ENCODE assay signal across 30 cellular contexts in genomic region chr22:39027717-39028116, GRCh38. TPM values are rescaled to one million over a fixed set of nuclear protein-coding genes. Genes with fewer than 3 reads are reported as not detected.
DNase-seq lines count a peak whose midpoint lies in the region; ATAC-seq and TF ChIP-seq lines count a peak whose summit lies in the region.
"Had no signal": no experiment of that assay in that cellular context is flagged by ENCODE, and none has a peak within 500 bp of the region (broad histone marks: within the 10 kb centered on the region; RNA-seq: fewer than 3 reads in every experiment).

No MANE protein-coding gene starts in this region.

- no peaks in the 10 kb centered on the region for H3K27me3 ChIP-seq in CD4-positive, CD25-positive, alpha-beta regulatory T cell (ENCODE audit: control insufficient read depth, insufficient read depth, low read length)
- H3K27me3 ChIP-seq: body of pancreas, left lung, upper lobe of left lung had no signal

- no peak overlapping the region for H3K4me3 ChIP-seq in CD4-positive, CD25-positive, alpha-beta regulatory T cell (ENCODE audit: low read depth, low read length)
- H3K4me3 ChIP-seq: body of pancreas, HAP-1, left lung, prostate gland, upper lobe of left lung had no signal

- no peaks in the 10 kb centered on the region for H3K27me3 Mint-ChIP-seq in activated CD4-positive, alpha-beta T cell treated with anti-CD3 and anti-CD28 coated beads, Interleukin-2, amount 10 ng/mL, durations not matched to agents 24 days and 14 days
- no peaks in the 10 kb centered on the region for H3K27me3 Mint-ChIP-seq in CD4-positive, CD25-positive, alpha-beta regulatory T cell
- no peaks in the 10 kb centered on the region for H3K27me3 Mint-ChIP-seq in activated T-helper 2 cell treated with anti-CD3 and anti-CD28 coated beads, Interferon-gamma antibody, Interleukin-2, Interleukin-4, amounts not matched to agents 10 μg/mL and 5 μg/mL and 100 μg/mL, durations not matched to agents 14 hours and 24 hours and 36 hours (ENCODE audit: low read depth)
- H3K27me3 Mint-ChIP-seq in mesothelial cell of epicardium (ENCODE audit: low read depth), result no peaks in the 10 kb centered on the region
- no peaks in the 10 kb centered on the region for H3K27me3 Mint-ChIP-seq in Calu3 (ENCODE audit: unreplicated experiment)

- peak overlapping the region; percentile 88 for H3K27ac Mint-ChIP-seq in activated CD4-positive, alpha-beta T cell treated with anti-CD3 and anti-CD28 coated beads, Interleukin-2, amount 10 ng/mL, durations not matched to agents 24 days and 14 days
- peak overlapping the region in 2 of 3 donors; percentile 80 to 88 for H3K27ac Mint-ChIP-seq in CD4-positive, CD25-positive, alpha-beta regulatory T cell
- H3K27ac Mint-ChIP-seq in activated T-helper 2 cell treated with anti-CD3 and anti-CD28 coated beads, Interferon-gamma antibody, Interleukin-2, Interleukin-4, amounts not matched to agents 10 μg/mL and 5 μg/mL and 100 μg/mL, durations not matched to agents 14 hours and 24 hours and 36 hours, result peak overlapping the region; percentile 72
- H3K27ac Mint-ChIP-seq in mesothelial cell of epicardium, result peak overlapping the region; percentile 59
- H3K27ac Mint-ChIP-seq in Calu3 (ENCODE audit: unreplicated experiment), result no peak overlapping the region
- H3K27ac Mint-ChIP-seq: CD14-positive monocyte had no signal

- peaks cover 27% of the 10 kb centered on the region for H3K4me1 Mint-ChIP-seq in activated CD4-positive, alpha-beta T cell treated with anti-CD3 and anti-CD28 coated beads, Interleukin-2, amount 10 ng/mL, durations not matched to agents 24 days and 14 days
- peaks cover 4 to 53% (median 24%) of the 10 kb centered on the region in 4 donors for H3K4me1 Mint-ChIP-seq in CD4-positive, CD25-positive, alpha-beta regulatory T cell
- H3K4me1 Mint-ChIP-seq in activated T-helper 2 cell treated with anti-CD3 and anti-CD28 coated beads, Interferon-gamma antibody, Interleukin-2, Interleukin-4, amounts not matched to agents 10 μg/mL and 5 μg/mL and 100 μg/mL, durations not matched to agents 14 hours and 24 hours and 36 hours (ENCODE audit: low read depth), result peaks cover 30% of the 10 kb centered on the region
- H3K4me1 Mint-ChIP-seq in mesothelial cell of epicardium (peaks cover 9% of the 10 kb centered on the region), Calu3 (ENCODE audit: low read depth, unreplicated experiment) (no peaks in the 10 kb centered on the region)

- CTCF ChIA-PET in Calu3 (lab: Charles Lee), result no interaction called here

- DNase-seq in activated CD4-positive, alpha-beta T cell treated with anti-CD3 and anti-CD28 coated beads, Interleukin-2, amount 10 ng/mL, durations not matched to agents 24 days and 14 days, result no peak
- DNase-seq in activated CD4-positive, alpha-beta T cell treated with anti-CD3 and anti-CD28 coated beads, Interleukin-2, amount 50 U/mL, for 1 hour, result no peak
- DNase-seq in CD4-positive, CD25-positive, alpha-beta regulatory T cell, result no peak
- no peak for DNase-seq in activated T-helper 2 cell treated with anti-CD3 and anti-CD28 coated beads, Interferon-gamma antibody, Interleukin-2, Interleukin-4, amounts not matched to agents 10 μg/mL and 5 μg/mL and 100 μg/mL, durations not matched to agents 14 hours and 24 hours and 36 hours (ENCODE audit: low spot score)
- DNase-seq in mesothelial cell of epicardium (ENCODE audit: low spot score in 2 of 2, unreplicated experiment in 2 of 2) (no peak), HUDEP-2 (lab: John Stamatoyannopoulos, UW; ENCODE audit: unreplicated experiment in 76 of 76) (no peak), Calu3 (no peak)
- DNase-seq: activated CD4-positive, alpha-beta T cell treated with anti-CD3 and anti-CD28 coated beads for 48 hours; activated effector memory CD4-positive, alpha-beta T cell treated with Interleukin-2 at 50 U/mL for 16 hours; body of pancreas; cerebellar nuclear complex; dermis blood vessel endothelial cell; head of caudate nucleus; Kasumi-1; left lung; NCI-H1417 treated with DMSO at 0.1 percent for 48 hours; NCI-H2081; NCI-H226; SHP77; stimulated activated CD4-positive, alpha-beta T cell treated with anti-CD3 and anti-CD28 coated beads, Interleukin-12 subunit alpha, Interleukin-12 subunit beta, amount 100 ng/mL, for 4 hours; stimulated activated CD4-positive, alpha-beta T cell treated with anti-CD3 and anti-CD28 coated beads, Interleukin-2, amount 100 ng/mL, for 48 hours had no signal

- H3K9me3 Mint-ChIP-seq in activated CD4-positive, alpha-beta T cell treated with anti-CD3 and anti-CD28 coated beads, Interleukin-2, amount 10 ng/mL, durations not matched to agents 24 days and 14 days, result no peaks in the 10 kb centered on the region
- H3K9me3 Mint-ChIP-seq in CD4-positive, CD25-positive, alpha-beta regulatory T cell, result no peaks in the 10 kb centered on the region
- H3K9me3 Mint-ChIP-seq in activated T-helper 2 cell treated with anti-CD3 and anti-CD28 coated beads, Interferon-gamma antibody, Interleukin-2, Interleukin-4, amounts not matched to agents 10 μg/mL and 5 μg/mL and 100 μg/mL, durations not matched to agents 14 hours and 24 hours and 36 hours, result no peaks in the 10 kb centered on the region
- H3K9me3 Mint-ChIP-seq in mesothelial cell of epicardium (no peaks in the 10 kb centered on the region), Calu3 (ENCODE audit: low read depth, unreplicated experiment) (no peaks in the 10 kb centered on the region)
- H3K9me3 Mint-ChIP-seq: CD14-positive monocyte had no signal

- intact Hi-C loops in activated CD4-positive, alpha-beta T cell treated with anti-CD3 and anti-CD28 coated beads, Interleukin-2, amount 10 ng/mL, durations not matched to agents 24 days and 14 days (cut with micrococcal nuclease), result no loop called here
- intact Hi-C loops in activated T-helper 2 cell treated with anti-CD3 and anti-CD28 coated beads, Interferon-gamma antibody, Interleukin-2, Interleukin-4, amounts not matched to agents 10 μg/mL and 5 μg/mL and 100 μg/mL, durations not matched to agents 14 hours and 24 hours and 36 hours (cut with micrococcal nuclease), result no loop called here
- intact Hi-C loops in Calu3 (cut with micrococcal nuclease; ENCODE audit: unreplicated experiment), result no loop called here

- BruUV-seq in Calu3 (replicated peaks; lab: Mats Ljungman, UMichigan), result no TSS peak

- ATAC-seq in CD4-positive, CD25-positive, alpha-beta regulatory T cell (ENCODE audit: low read depth in 2 of 2), result no peak
- ATAC-seq in HG03442 (IDR thresholded peaks at IDR 0.05; ENCODE audit: unreplicated experiment), result no peak
- ATAC-seq: body of pancreas, esophagus mucosa, left lung, Panc1, sciatic nerve had no signal

- peak overlapping the region; percentile 51 for H3K4me3 Mint-ChIP-seq in activated CD4-positive, alpha-beta T cell treated with anti-CD3 and anti-CD28 coated beads, Interleukin-2, amount 10 ng/mL, durations not matched to agents 24 days and 14 days
- peak overlapping the region in 1 of 4 donors; percentile 41 for H3K4me3 Mint-ChIP-seq in CD4-positive, CD25-positive, alpha-beta regulatory T cell
- H3K4me3 Mint-ChIP-seq in activated T-helper 2 cell treated with anti-CD3 and anti-CD28 coated beads, Interferon-gamma antibody, Interleukin-2, Interleukin-4, amounts not matched to agents 10 μg/mL and 5 μg/mL and 100 μg/mL, durations not matched to agents 14 hours and 24 hours and 36 hours (ENCODE audit: low read depth), result no peak overlapping the region
- H3K4me3 Mint-ChIP-seq in mesothelial cell of epicardium (no peak overlapping the region), Calu3 (ENCODE audit: low read depth, unreplicated experiment) (no peak overlapping the region)
- H3K4me3 Mint-ChIP-seq: CD14-positive monocyte had no signal

- peaks cover 22% of the 10 kb centered on the region for H3K4me1 ChIP-seq in CD4-positive, CD25-positive, alpha-beta regulatory T cell (ENCODE audit: control insufficient read depth, insufficient read depth, low read length, poor library complexity, severe bottlenecking)
- H3K4me1 ChIP-seq: body of pancreas, HAP-1, left lung, prostate gland, upper lobe of left lung had no signal

- peaks cover 36% of the 10 kb centered on the region for H3K36me3 Mint-ChIP-seq in activated CD4-positive, alpha-beta T cell treated with anti-CD3 and anti-CD28 coated beads, Interleukin-2, amount 10 ng/mL, durations not matched to agents 24 days and 14 days (ENCODE audit: low read depth)
- H3K36me3 Mint-ChIP-seq in CD4-positive, CD25-positive, alpha-beta regulatory T cell, result peaks cover 9% of the 10 kb centered on the region
- peaks cover 50% of the 10 kb centered on the region for H3K36me3 Mint-ChIP-seq in activated T-helper 2 cell treated with anti-CD3 and anti-CD28 coated beads, Interferon-gamma antibody, Interleukin-2, Interleukin-4, amounts not matched to agents 10 μg/mL and 5 μg/mL and 100 μg/mL, durations not matched to agents 14 hours and 24 hours and 36 hours (ENCODE audit: low read depth)
- peaks cover 4% of the 10 kb centered on the region for H3K36me3 Mint-ChIP-seq in mesothelial cell of epicardium
- H3K36me3 Mint-ChIP-seq in Calu3 (ENCODE audit: insufficient read depth, unreplicated experiment), result no peaks in the 10 kb centered on the region

- peaks cover 10% of the 10 kb centered on the region for H3K36me3 ChIP-seq in CD4-positive, CD25-positive, alpha-beta regulatory T cell (ENCODE audit: control insufficient read depth, insufficient read depth, low read length)
- H3K36me3 ChIP-seq: HAP-1, prostate gland had no signal

- H3K27ac ChIP-seq in CD4-positive, CD25-positive, alpha-beta regulatory T cell (ENCODE audit: insufficient read depth, low read length, poor library complexity, severe bottlenecking), result peak overlapping the region; percentile 14
- H3K27ac ChIP-seq: body of pancreas, left lung, prostate gland, upper lobe of left lung had no signal

- no peaks in the 10 kb centered on the region for H3K9me3 ChIP-seq in CD4-positive, CD25-positive, alpha-beta regulatory T cell (ENCODE audit: control insufficient read depth in 2 of 2, low read length in 2 of 2)
- H3K9me3 ChIP-seq: body of pancreas, HAP-1, left lung, prostate gland, upper lobe of left lung had no signal

- TF ChIP-seq CTCF in mesothelial cell of epicardium (IDR thresholded peaks at IDR 0.05; ENCODE audit: unreplicated experiment) (no peak), Calu3 (IDR thresholded peaks at IDR 0.05; ENCODE audit: unreplicated experiment) (no peak)

RNA-seq across cellular contexts. Expression of gene APOBEC3D, which starts 6.8 kb away (rescaled TPM):
- 26.2 and 26.7 TPM in 2 replicates for total RNA-seq in activated CD4-positive, alpha-beta T cell treated with anti-CD3 and anti-CD28 coated beads, Interleukin-2, amount 10 ng/mL, durations not matched to agents 24 days and 14 days
- 24.4 TPM for total RNA-seq in CD4-positive, CD25-positive, alpha-beta regulatory T cell
- 10 to 100 TPM; 14.4 to 24.7 (median 16.1) TPM for polyA plus RNA-seq in CD4-positive, CD25-positive, alpha-beta regulatory T cell
- 29.7 and 31.2 TPM in 2 replicates for total RNA-seq in activated T-helper 2 cell treated with anti-CD3 and anti-CD28 coated beads, Interferon-gamma antibody, Interleukin-2, Interleukin-4, amounts not matched to agents 10 μg/mL and 5 μg/mL and 100 μg/mL, durations not matched to agents 14 hours and 24 hours and 36 hours
- total RNA-seq in mesothelial cell of epicardium, result 3.1 to 4.2 TPM (median 3.2 TPM) in 3 replicates
- 1.1 and 1.8 TPM in 2 replicates for total RNA-seq in Calu3 (2022)
- total RNA-seq: body of pancreas, myocyte had no signal

RNA-seq across cellular contexts. Expression of gene APOBEC3F, which starts 12.9 kb away (rescaled TPM):
- 16.9 and 19.8 TPM in 2 replicates for total RNA-seq in activated CD4-positive, alpha-beta T cell treated with anti-CD3 and anti-CD28 coated beads, Interleukin-2, amount 10 ng/mL, durations not matched to agents 24 days and 14 days
- 17.6 TPM for total RNA-seq in CD4-positive, CD25-positive, alpha-beta regulatory T cell
- 10 to 100 TPM in 2 of 4 donors, 1 to 10 TPM in 2; 7.8 to 18.4 (median 10.4) TPM for polyA plus RNA-seq in CD4-positive, CD25-positive, alpha-beta regulatory T cell
- 23.8 and 24.1 TPM in 2 replicates for total RNA-seq in activated T-helper 2 cell treated with anti-CD3 and anti-CD28 coated beads, Interferon-gamma antibody, Interleukin-2, Interleukin-4, amounts not matched to agents 10 μg/mL and 5 μg/mL and 100 μg/mL, durations not matched to agents 14 hours and 24 hours and 36 hours
- total RNA-seq in mesothelial cell of epicardium (19.0 to 23.8 TPM (median 21.4 TPM) in 3 replicates), Calu3 (2022) (22.2 and 24.1 TPM in 2 replicates)

RNA-seq across cellular contexts. Expression of gene APOBEC3C, which starts 13.7 kb away (rescaled TPM):
- total RNA-seq in activated CD4-positive, alpha-beta T cell treated with anti-CD3 and anti-CD28 coated beads, Interleukin-2, amount 10 ng/mL, durations not matched to agents 24 days and 14 days, result 73.6 and 74.8 TPM in 2 replicates
- total RNA-seq in CD4-positive, CD25-positive, alpha-beta regulatory T cell, result 59.0 TPM
- polyA plus RNA-seq in CD4-positive, CD25-positive, alpha-beta regulatory T cell, result 100 to 1,000 TPM in 2 of 4 donors, 10 to 100 TPM in 2; 87.5 to 146 (median 110) TPM
- 91.7 and 93.1 TPM in 2 replicates for total RNA-seq in activated T-helper 2 cell treated with anti-CD3 and anti-CD28 coated beads, Interferon-gamma antibody, Interleukin-2, Interleukin-4, amounts not matched to agents 10 μg/mL and 5 μg/mL and 100 μg/mL, durations not matched to agents 14 hours and 24 hours and 36 hours
- total RNA-seq in mesothelial cell of epicardium, result 32.6 to 34.7 TPM (median 34.0 TPM) in 3 replicates
- total RNA-seq in Calu3 (2022), result 22.2 and 23.7 TPM in 2 replicates

RNA-seq across cellular contexts. Expression of gene APOBEC3B, which starts 45.6 kb away (rescaled TPM):
- total RNA-seq in activated CD4-positive, alpha-beta T cell treated with anti-CD3 and anti-CD28 coated beads, Interleukin-2, amount 10 ng/mL, durations not matched to agents 24 days and 14 days, result 25.4 and 26.1 TPM in 2 replicates
- 2.1 TPM for total RNA-seq in CD4-positive, CD25-positive, alpha-beta regulatory T cell
- 1 to 10 TPM in 2 of 4 donors, under 1 TPM in 2; 0.17 to 1.4 (median 1.1) TPM for polyA plus RNA-seq in CD4-positive, CD25-positive, alpha-beta regulatory T cell
- total RNA-seq in activated T-helper 2 cell treated with anti-CD3 and anti-CD28 coated beads, Interferon-gamma antibody, Interleukin-2, Interleukin-4, amounts not matched to agents 10 μg/mL and 5 μg/mL and 100 μg/mL, durations not matched to agents 14 hours and 24 hours and 36 hours, result 17.0 and 17.2 TPM in 2 replicates
- total RNA-seq in mesothelial cell of epicardium (4.3 to 5.1 TPM (median 4.9 TPM) in 3 replicates), Calu3 (2022) (43.2 and 43.3 TPM in 2 replicates)

RNA-seq across cellular contexts. Expression of gene APOBEC3G, which starts 49.4 kb away (rescaled TPM):
- 47.2 and 48.5 TPM in 2 replicates for total RNA-seq in activated CD4-positive, alpha-beta T cell treated with anti-CD3 and anti-CD28 coated beads, Interleukin-2, amount 10 ng/mL, durations not matched to agents 24 days and 14 days
- 49.0 TPM for total RNA-seq in CD4-positive, CD25-positive, alpha-beta regulatory T cell
- 100 to 1,000 TPM in 1 of 4 donors, 10 to 100 TPM in 3; 51.0 to 105 (median 75.6) TPM for polyA plus RNA-seq in CD4-positive, CD25-positive, alpha-beta regulatory T cell
- 61.4 and 63.7 TPM in 2 replicates for total RNA-seq in activated T-helper 2 cell treated with anti-CD3 and anti-CD28 coated beads, Interferon-gamma antibody, Interleukin-2, Interleukin-4, amounts not matched to agents 10 μg/mL and 5 μg/mL and 100 μg/mL, durations not matched to agents 14 hours and 24 hours and 36 hours
- total RNA-seq in mesothelial cell of epicardium (5.5 to 6.7 TPM (median 6.1 TPM) in 3 replicates), Calu3 (2022) (12.3 and 16.1 TPM in 2 replicates)
